ENCODE assay signal across 16 cellular contexts in genomic region chr1:50591598-50591997, GRCh38.
DNase-seq lines count a peak whose midpoint lies in the region; ATAC-seq, FAIRE-seq and TF ChIP-seq lines count a peak whose summit lies in the region.
"Had no signal": no experiment of that assay in that cellular context is flagged by ENCODE, and none has a peak within 500 bp of the region (broad histone marks: within the 10 kb centered on the region; RNA-seq: fewer than 3 reads in every experiment).

No MANE protein-coding gene starts in this region.

- H3K36me3 ChIP-seq in IMR-90 (ENCODE audit: control insufficient read depth, insufficient read depth, low read length) (peaks cover 4% of the 10 kb centered on the region; the same call in 1 of the 2 replicates), endothelial cell of umbilical vein (ENCODE audit: control insufficient read depth in 2 of 2, extremely low read depth in 1 of 2, insufficient read depth in 2 of 2, low read length in 2 of 2) (peaks cover 0 to 3% of the 10 kb centered on the region in 2 experiments)
- H3K36me3 ChIP-seq: HAP-1 had no signal

- H3K4me3 ChIP-seq in IMR-90 (ENCODE audit: insufficient read depth, low read depth, low read length) (no peak overlapping the region), endothelial cell of umbilical vein (replicated peaks in 1 of 3; ENCODE audit: insufficient read depth in 1 of 3, low read depth in 1 of 3, low read length in 3 of 3) (no peak overlapping the region)
- H3K4me3 ChIP-seq: BLaER1, HAP-1 had no signal

- no peak overlapping the region for H2BK120ac ChIP-seq in IMR-90 (ENCODE audit: low read depth, low read length)

- no peak overlapping the region for H4K5ac ChIP-seq in IMR-90 (ENCODE audit: low read depth, low read length)

- H3K18ac ChIP-seq in IMR-90 (ENCODE audit: low read depth, low read length) = no peak overlapping the region

- H3K4me2 ChIP-seq in IMR-90 (ENCODE audit: low read depth, low read length) = no peak overlapping the region
- no peak overlapping the region for H3K4me2 ChIP-seq in endothelial cell of umbilical vein (ENCODE audit: insufficient read depth, low read length)
- H3K4me2 ChIP-seq: BLaER1, KMS-11 had no signal

- no peak for TF ChIP-seq CTCF in IMR-90 (conservative IDR thresholded peaks at IDR 0.05; ENCODE audit: low read depth, low read length)
- no peak for TF ChIP-seq CTCF in endothelial cell of umbilical vein (IDR thresholded peaks at IDR 0.05; ENCODE audit: extremely low read depth in 1 of 2, insufficient read depth in 1 of 2, low read depth in 1 of 2, low read length in 2 of 2)

- H3K9me1 ChIP-seq in IMR-90 (ENCODE audit: insufficient read depth, low read length) (peaks cover 10% of the 10 kb centered on the region; the same call in 1 of the 2 replicates), endothelial cell of umbilical vein (replicated peaks; ENCODE audit: control insufficient read depth, extremely low read depth, insufficient read depth, low read length) (no peaks in the 10 kb centered on the region)

- POLR2A ChIA-PET in IMR-90 (lab: Charles Lee; ENCODE audit: unreplicated experiment) (no interaction called here), endothelial cell of umbilical vein (lab: Charles Lee) (no interaction called here)

- DNase-seq in GM03348 (ENCODE audit: low spot score) (peak; percentile 8), IMR-90 (peak; percentile 50), endothelial cell of umbilical vein (ENCODE audit: low read depth, low spot score) (no peak), NCI-H345 treated with DMSO at 0.1 percent for 48 hours (lab: John Stamatoyannopoulos, UW; ENCODE audit: unreplicated experiment) (no peak)
- no peak for DNase-seq in activated CD4-positive, CD25-positive, alpha-beta regulatory T cell treated with anti-CD3 and anti-CD28 coated beads, Interleukin-2, amount 50 U/mL, for 72 hours
- DNase-seq: AML-193; CD8-positive, alpha-beta memory T cell; EL had no signal

- TF ChIP-seq POLR2A in IMR-90 (IDR thresholded peaks at IDR 0.05; ENCODE audit: low read depth, low read length) = no peak
- TF ChIP-seq POLR2A in endothelial cell of umbilical vein (IDR thresholded peaks at IDR 0.05; ENCODE audit: low read depth, low read length) = no peak

- H3K23ac ChIP-seq in IMR-90 (ENCODE audit: low read depth, low read length) = no peak overlapping the region

- in situ Hi-C loops in IMR-90 (cut with MboI; ENCODE audit: low sequenced_read_pairs) = no loop called here

- dilution Hi-C loops in IMR-90 (cut with HindIII; ENCODE audit: low sequenced_read_pairs, unreplicated experiment) = no loop called here
- dilution Hi-C loops in endothelial cell of umbilical vein (cut with MboI; ENCODE audit: extremely low pct_ligation_motif_present, low sequenced_read_pairs) = no loop called here

- WGBS in IMR-90 (ENCODE audit: extremely low coverage in 2 of 2, insufficient read length in 1 of 2), 2 experiments = 100% methylated on average over 1 of the region's 4 CpGs; no CpG with 5 or more reads in 1 of the 2 experiments

- H2BK5ac ChIP-seq in IMR-90 (ENCODE audit: low read depth, low read length, poor library complexity, severe bottlenecking) = no peak overlapping the region

- no peak overlapping the region for H2BK20ac ChIP-seq in IMR-90 (ENCODE audit: low read depth, low read length)

- H3K14ac ChIP-seq in IMR-90 (replicated peaks; ENCODE audit: low read depth, low read length) = no peak overlapping the region

- H3K27me3 ChIP-seq in IMR-90 (ENCODE audit: control insufficient read depth, insufficient read depth, low read length) (no peaks in the 10 kb centered on the region), endothelial cell of umbilical vein (ENCODE audit: control insufficient read depth in 2 of 2, insufficient read depth in 2 of 2, low read length in 2 of 2) (no peaks in the 10 kb centered on the region)
- H3K27me3 ChIP-seq: BLaER1 had no signal

- H4K20me1 ChIP-seq in IMR-90 (ENCODE audit: insufficient read depth, low read length) (no peaks in the 10 kb centered on the region), endothelial cell of umbilical vein (replicated peaks; ENCODE audit: control insufficient read depth, extremely low read depth, insufficient read depth, low read length) (no peaks in the 10 kb centered on the region)
- H4K20me1 ChIP-seq: BLaER1 had no signal

- H3K9ac ChIP-seq in IMR-90 (ENCODE audit: low read depth, low read length) = no peak overlapping the region
- H3K9ac ChIP-seq in endothelial cell of umbilical vein (replicated peaks; ENCODE audit: extremely low read depth, insufficient read depth, low read length) = no peak overlapping the region
- H3K9ac ChIP-seq: BLaER1, KMS-11 had no signal

- H3K27ac ChIP-seq in IMR-90 (ENCODE audit: insufficient read depth, low read length) (no peak overlapping the region), endothelial cell of umbilical vein (ENCODE audit: insufficient read depth, low read depth, low read length) (no peak overlapping the region)
- H3K27ac ChIP-seq: BLaER1, KMS-11 had no signal

- H3K79me1 ChIP-seq in IMR-90 (ENCODE audit: low read depth in 1 of 2, low read length in 2 of 2) = no peaks in the 10 kb centered on the region

- intact Hi-C loops in IMR-90 (cut with micrococcal nuclease) = no loop called here
- intact Hi-C loops in endothelial cell of umbilical vein (cut with micrococcal nuclease) = no loop called here

- no peaks in the 10 kb centered on the region for H3K4me1 ChIP-seq in IMR-90 (ENCODE audit: control insufficient read depth, insufficient read depth, low read length)
- no peaks in the 10 kb centered on the region for H3K4me1 ChIP-seq in endothelial cell of umbilical vein (ENCODE audit: control insufficient read depth, extremely low read depth, insufficient read depth, low read length)
- H3K4me1 ChIP-seq: HAP-1 had no signal

- H3K56ac ChIP-seq in IMR-90 (ENCODE audit: extremely low read depth, insufficient read depth, low read length) = no peak overlapping the region

- no peak overlapping the region for H2BK15ac ChIP-seq in IMR-90 (ENCODE audit: low read depth, low read length)

- H3K4ac ChIP-seq in IMR-90 (ENCODE audit: low read depth, low read length) = no peak overlapping the region

- H4K8ac ChIP-seq in IMR-90 (ENCODE audit: low read depth in 2 of 2, low read length in 2 of 2) = no peak overlapping the region

- CTCF ChIA-PET in IMR-90 (lab: Yijun Ruan, JAX) = interaction anchor here (1.5 kb wide), 1 partner anchor 9 kb away, joined by 4 read pairs; no protein-coding TSS in a partner anchor
- CTCF ChIA-PET in endothelial cell of umbilical vein (lab: Charles Lee) = no interaction called here

- BruUV-seq in IMR-90 (replicated peaks; lab: Mats Ljungman, UMichigan) (no TSS peak), endothelial cell of umbilical vein (replicated peaks; lab: Mats Ljungman, UMichigan) (no TSS peak)

- no peaks in the 10 kb centered on the region for H3K9me3 ChIP-seq in IMR-90 (ENCODE audit: control insufficient read depth, insufficient read depth, low read length)
- H3K9me3 ChIP-seq in endothelial cell of umbilical vein (replicated peaks; ENCODE audit: control insufficient read depth, insufficient read depth, low read length) = no peaks in the 10 kb centered on the region
- H3K9me3 ChIP-seq: BLaER1, HAP-1 had no signal

- FAIRE-seq in endothelial cell of umbilical vein (lab: Jason Lieb, UNC) = peak; percentile 42
- FAIRE-seq: G401.6, GM12892, GM19239, H1 had no signal

- no peak overlapping the region for H2AFZ ChIP-seq in IMR-90 (replicated peaks; ENCODE audit: low read length, poor library complexity)
- no peak overlapping the region for H2AFZ ChIP-seq in endothelial cell of umbilical vein (ENCODE audit: low read depth, low read length)

- no peak for TF ChIP-seq RAD21 in IMR-90 (IDR thresholded peaks at IDR 0.05; ENCODE audit: low read length)

- ATAC-seq in IMR-90 (ENCODE audit: low read depth) (peak; percentile 37; the same call in 1 of the 2 replicates), HG02852 (IDR thresholded peaks at IDR 0.05; ENCODE audit: unreplicated experiment) (no peak)

- H2AK9ac ChIP-seq in IMR-90 (replicated peaks; ENCODE audit: low read depth, low read length, poor library complexity) = no peak overlapping the region

- no peak overlapping the region for H4K91ac ChIP-seq in IMR-90 (ENCODE audit: insufficient read depth, low read depth, low read length)

- H3K79me2 ChIP-seq in endothelial cell of umbilical vein (ENCODE audit: control insufficient read depth, insufficient read depth, low read length) = no peaks in the 10 kb centered on the region

- H2AK5ac ChIP-seq in IMR-90 (ENCODE audit: low read depth, low read length) = no peak overlapping the region

TF ChIP-seq in IMR-90, 13 proteins besides CTCF, POLR2A, EP300 and RAD21:
- no peak for TF ChIP-seq MAFK (IDR thresholded peaks at IDR 0.05; ENCODE audit: low read depth, low read length)
TF ChIP-seq in IMR-90: peak in this region for 0.

TF ChIP-seq in endothelial cell of umbilical vein, 7 proteins besides CTCF, POLR2A, EP300 and RAD21:
- TF ChIP-seq JUN (IDR thresholded peaks at IDR 0.05; ENCODE audit: borderline replicate concordance, insufficient read depth, insufficient read length, low read depth) (no peak), POLR2AphosphoS5 (IDR thresholded peaks at IDR 0.05; ENCODE audit: insufficient read depth, low read depth, low read length) (no peak), MAX (IDR thresholded peaks at IDR 0.05; ENCODE audit: insufficient read depth, insufficient read length) (no peak), FOS (IDR thresholded peaks at IDR 0.05; ENCODE audit: borderline replicate concordance, insufficient read depth, low read length) (no peak), MYC (IDR thresholded peaks at IDR 0.05; ENCODE audit: low read depth, low read length) (no peak), GATA2 (IDR thresholded peaks at IDR 0.05; ENCODE audit: insufficient read depth, insufficient read length, low read depth, low read length) (no peak), EZH2 (IDR thresholded peaks at IDR 0.05; ENCODE audit: borderline replicate concordance, low read depth, low read length, severe bottlenecking) (no peak)

Comparison
In these comparisons a context has a peak if more than half of its experiments do, and no peak if none do; other contexts are left out.
1. DNase-seq: peak in GM03348 (single experiment) and IMR-90 (single experiment); none in endothelial cell of umbilical vein (single experiment), activated CD4-positive, CD25-positive, alpha-beta regulatory T cell treated with anti-CD3 and anti-CD28 coated beads, Interleukin-2, amount 50 U/mL, for 72 hours (single experiment) and NCI-H345 treated with DMSO at 0.1 percent for 48 hours (single experiment).